ENCODE assay signal across 8 cellular contexts in the genomic region with DNA sequence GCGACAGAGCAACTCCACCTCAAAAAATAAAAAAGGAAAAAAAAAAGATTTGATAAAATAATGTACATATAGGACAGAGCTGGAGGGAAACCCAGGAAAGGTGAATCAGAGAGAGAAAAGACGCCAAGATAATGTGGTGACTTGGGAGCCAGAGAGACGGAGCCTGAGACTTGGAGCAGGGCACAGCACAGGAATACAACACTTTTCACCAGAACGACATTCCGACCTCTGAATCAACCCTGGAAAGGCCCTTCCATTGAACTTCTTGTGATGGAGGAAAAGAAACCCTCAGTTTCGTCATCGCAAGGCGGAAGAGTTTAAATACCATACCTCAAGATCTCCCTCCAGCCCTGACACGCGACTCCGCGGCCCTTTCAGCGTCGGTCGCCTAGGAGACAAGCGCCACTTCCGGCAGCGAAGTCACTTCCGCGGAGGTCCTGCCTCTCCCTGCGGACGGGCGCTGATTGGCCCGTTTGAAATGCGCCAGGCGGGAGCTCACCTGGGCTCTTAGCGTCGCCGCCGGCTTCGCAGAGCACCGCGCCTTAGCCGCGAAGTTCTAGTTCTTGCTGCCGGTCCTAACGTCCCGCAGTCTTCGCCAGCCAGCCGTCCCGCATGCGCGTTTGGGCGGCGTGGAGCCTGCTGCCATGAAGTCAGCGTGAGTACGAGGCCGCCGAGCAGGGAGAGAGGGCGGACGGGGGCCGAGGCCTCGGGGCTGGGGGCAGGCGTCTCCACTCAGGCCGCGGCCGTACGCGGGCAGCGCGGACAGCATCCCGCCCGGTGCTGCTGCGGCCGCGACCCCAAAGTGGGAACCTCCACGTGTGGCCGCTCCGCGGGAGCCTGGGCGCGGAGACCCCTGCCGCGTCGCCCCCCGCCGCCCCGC. TPM values are rescaled to one million over a fixed set of nuclear protein-coding genes. Genes with fewer than 3 reads are reported as not detected.
DNase-seq lines count a peak whose midpoint lies in the region; ATAC-seq and TF ChIP-seq lines count a peak whose summit lies in the region.

A gene (plus strand): TSS at position 528 of the 880 bp plus-strand sequence. CDS start 117 bp downstream, at position 645.

- H3K4me3 Mint-ChIP-seq in chondrocyte (ENCODE audit: unreplicated experiment), result peak within 1 kb of the TSS; percentile 82

- peak; percentile 12 for TF ChIP-seq CTCF in chondrocyte (IDR thresholded peaks at IDR 0.05)
- TF ChIP-seq CTCF in kidney epithelial cell (IDR thresholded peaks at IDR 0.05; ENCODE audit: insufficient read depth, low read length, poor library complexity, severe bottlenecking), result no peak

- H3K36me3 ChIP-seq in kidney epithelial cell (ENCODE audit: control insufficient read depth, insufficient read depth, low read length), result no peaks in the 10 kb centered on the region

- H3K27ac Mint-ChIP-seq in chondrocyte (ENCODE audit: unreplicated experiment), result peak within 1 kb of the TSS; percentile 95

- peak within 1 kb of the TSS; percentile 88 for H3K4me3 ChIP-seq in kidney epithelial cell (ENCODE audit: low read depth, low read length)

- ATAC-seq in GM19043 (IDR thresholded peaks at IDR 0.05; ENCODE audit: low read depth, unreplicated experiment) (peak; percentile 94), HG03378 (IDR thresholded peaks at IDR 0.05; ENCODE audit: unreplicated experiment) (peak; percentile 85)

- H3K36me3 Mint-ChIP-seq in chondrocyte (ENCODE audit: low read depth), result peaks cover under 1% of the 10 kb centered on the region

- H3K27me3 ChIP-seq in kidney epithelial cell (ENCODE audit: control insufficient read depth, insufficient read depth, low read length), result no peaks in the 10 kb centered on the region

- no peaks in the 10 kb centered on the region for H3K27me3 Mint-ChIP-seq in chondrocyte (ENCODE audit: low read depth)

- H3K9me3 Mint-ChIP-seq in chondrocyte (ENCODE audit: low read depth), result no peaks in the 10 kb centered on the region

- peaks cover 48% of the 10 kb centered on the region for H3K4me1 Mint-ChIP-seq in chondrocyte (ENCODE audit: low read depth)

- DNase-seq in AG20443 (ENCODE audit: low spot score) (peak; percentile 97), NCI-H510A (lab: John Stamatoyannopoulos, UW) (peak; percentile 73), chondrocyte (ENCODE audit: low spot score) (peak; percentile 96), kidney epithelial cell (ENCODE audit: low read depth) (peak; percentile 71)
- peak; percentile 88 for DNase-seq in activated CD4-positive, alpha-beta T cell treated with anti-CD3 and anti-CD28 coated beads for 1 hour
- peak; percentile 87 to 88 for DNase-seq in stimulated activated CD4-positive, alpha-beta T cell treated with anti-CD3 and anti-CD28 coated beads, Interleukin-15, amount 100 ng/mL, for 48 hours (ENCODE audit: low read depth in 2 of 2)

RNA-seq across cellular contexts. Expression of the gene that starts here (rescaled TPM):
- 13.5 to 20.4 TPM (median 14.8 TPM) in 3 replicates for total RNA-seq in chondrocyte
- 8.6 and 12.3 TPM in 2 replicates for total RNA-seq in kidney epithelial cell

Comparison
In these comparisons a context has a peak if more than half of its experiments do, and no peak if none do; other contexts are left out.
1. Peak in every context shown above with its lines: DNase-seq, ATAC-seq and H3K4me3 ChIP-seq.